20 cellular contexts compared by ENCODE assay signal in genomic region chr10:5041471-5042023, GRCh38. TPM values are rescaled to one million over a fixed set of nuclear protein-coding genes. Genes with fewer than 3 reads are reported as not detected.
DNase-seq lines count a peak whose midpoint lies in the region; ATAC-seq and TF ChIP-seq lines count a peak whose summit lies in the region.
"Had no signal": no experiment of that assay in that cellular context is flagged by ENCODE, and none has a peak within 500 bp of the region (broad histone marks: within the 10 kb centered on the region; RNA-seq: fewer than 3 reads in every experiment).

No MANE protein-coding gene starts in this region.

- no peaks in the 10 kb centered on the region for H3K4me1 Mint-ChIP-seq in activated naive CD8-positive, alpha-beta T cell (ENCODE audit: low read depth)
- no peaks in the 10 kb centered on the region for H3K4me1 Mint-ChIP-seq in activated naive CD8-positive, alpha-beta T cell treated with anti-CD3 and anti-CD28 coated beads for 36 hours
- no peaks in the 10 kb centered on the region for H3K4me1 Mint-ChIP-seq in T-helper 2 cell treated with Interferon-gamma antibody and Interleukin-4, amounts not matched to agents 5 μg/mL and 100 μg/mL, for 36 hours (ENCODE audit: low read depth)
- H3K4me1 Mint-ChIP-seq: H9 had no signal

- no peak overlapping the region for H2AFZ ChIP-seq in mesenchymal stem cell (ENCODE audit: low read depth, low read length)

- no peak for TF ChIP-seq POLR2A in uterus (IDR thresholded peaks at IDR 0.05)

- no peak overlapping the region for H3K18ac ChIP-seq in mesenchymal stem cell (ENCODE audit: low read depth in 1 of 2, low read length in 2 of 2)

- H3K36me3 Mint-ChIP-seq in activated naive CD8-positive, alpha-beta T cell = no peaks in the 10 kb centered on the region
- H3K36me3 Mint-ChIP-seq in activated naive CD8-positive, alpha-beta T cell treated with anti-CD3 and anti-CD28 coated beads for 36 hours = no peaks in the 10 kb centered on the region
- H3K36me3 Mint-ChIP-seq in T-helper 2 cell treated with Interferon-gamma antibody and Interleukin-4, amounts not matched to agents 5 μg/mL and 100 μg/mL, for 36 hours (ENCODE audit: low read depth) = no peaks in the 10 kb centered on the region
- H3K36me3 Mint-ChIP-seq: activated naive CD4-positive, alpha-beta T cell treated with anti-CD3 and anti-CD28 coated beads, Interleukin-2, amount 50 U/mL, for 72 hours; CD8-positive, alpha-beta memory T cell; immature natural killer cell had no signal

- H4K8ac ChIP-seq in mesenchymal stem cell (ENCODE audit: low read length) = no peak overlapping the region

- no peaks in the 10 kb centered on the region for H3K27me3 ChIP-seq in colonic mucosa
- no peaks in the 10 kb centered on the region for H3K27me3 ChIP-seq in mesenchymal stem cell (ENCODE audit: control insufficient read depth in 1 of 2, insufficient read depth in 1 of 2, low read length in 2 of 2)
- H3K27me3 ChIP-seq in uterus = no peaks in the 10 kb centered on the region
- H3K27me3 ChIP-seq: gastroesophageal sphincter had no signal

- no peak overlapping the region for H3K4ac ChIP-seq in mesenchymal stem cell (ENCODE audit: low read depth in 1 of 2, low read length in 2 of 2)

- H3K36me3 ChIP-seq in colonic mucosa (no peaks in the 10 kb centered on the region), mesenchymal stem cell (ENCODE audit: control insufficient read depth in 1 of 2, insufficient read depth in 2 of 2, low read depth in 1 of 2, low read length in 2 of 2) (no peaks in the 10 kb centered on the region), uterus (no peaks in the 10 kb centered on the region)
- H3K36me3 ChIP-seq: gastroesophageal sphincter had no signal

- TF ChIP-seq CTCF in colonic mucosa (IDR thresholded peaks at IDR 0.05) (no peak), uterus (IDR thresholded peaks at IDR 0.05) (no peak)

- intact Hi-C loops in colonic mucosa (cut with DNase I) (no loop called here), uterus (cut with DNase I; ENCODE audit: low total_unique reads) (no loop called here)

- no peaks in the 10 kb centered on the region for H3K79me1 ChIP-seq in mesenchymal stem cell (replicated peaks; ENCODE audit: low read length, poor library complexity, severe bottlenecking)

- no peak overlapping the region for H3K9ac ChIP-seq in colonic mucosa (ENCODE audit: low read depth in 2 of 2, low read length in 2 of 2)
- H3K9ac ChIP-seq in mesenchymal stem cell (ENCODE audit: low read length) = no peak overlapping the region

- ATAC-seq in GM18868 (IDR thresholded peaks at IDR 0.05; ENCODE audit: unreplicated experiment) (no peak), HG02642 (IDR thresholded peaks at IDR 0.05; ENCODE audit: poor library complexity, unreplicated experiment) (no peak)
- ATAC-seq: activated naive CD4-positive, alpha-beta T cell treated with anti-CD3 and anti-CD28 coated beads, Interleukin-2, amount 50 U/mL, for 72 hours; gastroesophageal sphincter had no signal

- H3K23ac ChIP-seq in mesenchymal stem cell (ENCODE audit: low read length in 2 of 2) = no peak overlapping the region

- no peaks in the 10 kb centered on the region for H3K9me3 ChIP-seq in colonic mucosa
- H3K9me3 ChIP-seq in mesenchymal stem cell (ENCODE audit: control insufficient read depth, low read length) = peaks cover 11% of the 10 kb centered on the region
- no peaks in the 10 kb centered on the region for H3K9me3 ChIP-seq in uterus
- H3K9me3 ChIP-seq: gastroesophageal sphincter had no signal

- H3K4me2 ChIP-seq in mesenchymal stem cell (ENCODE audit: low read length, poor library complexity, severe bottlenecking) = no peak overlapping the region

- 89% methylated on average over 9 of the region's 9 CpGs for WGBS in mesenchymal stem cell

- H2AK5ac ChIP-seq in mesenchymal stem cell (ENCODE audit: low read length, severe bottlenecking) = no peak overlapping the region

- H3K9me3 Mint-ChIP-seq in activated naive CD8-positive, alpha-beta T cell (ENCODE audit: low read depth) = no peaks in the 10 kb centered on the region
- no peaks in the 10 kb centered on the region for H3K9me3 Mint-ChIP-seq in activated naive CD8-positive, alpha-beta T cell treated with anti-CD3 and anti-CD28 coated beads for 36 hours
- H3K9me3 Mint-ChIP-seq in T-helper 2 cell treated with Interferon-gamma antibody and Interleukin-4, amounts not matched to agents 5 μg/mL and 100 μg/mL, for 36 hours = no peaks in the 10 kb centered on the region
- H3K9me3 Mint-ChIP-seq: activated CD4-positive, alpha-beta T cell treated with anti-CD3 and anti-CD28 coated beads, Interleukin-2, amount 10 ng/mL, durations not matched to agents 24 days and 14 days; activated naive CD4-positive, alpha-beta T cell treated with anti-CD3 and anti-CD28 coated beads, Interleukin-2, amount 50 U/mL, for 72 hours; immature natural killer cell had no signal

- no peak overlapping the region for H2BK15ac ChIP-seq in mesenchymal stem cell (ENCODE audit: low read depth, poor library complexity, severe bottlenecking)

- DNase-seq in activated naive CD8-positive, alpha-beta T cell treated with anti-CD3 and anti-CD28 coated beads for 36 hours = no peak
- DNase-seq in colonic mucosa = peak; percentile 11
- no peak for DNase-seq in mesenchymal stem cell
- DNase-seq in uterus = no peak
- DNase-seq in T-helper 2 cell treated with Interferon-gamma antibody and Interleukin-4, amounts not matched to agents 5 μg/mL and 100 μg/mL, for 36 hours (ENCODE audit: low spot score) = no peak
- DNase-seq: activated CD4-positive, alpha-beta T cell treated with anti-CD3 and anti-CD28 coated beads, Interleukin-2, amount 10 ng/mL, durations not matched to agents 24 days and 14 days; activated T-cell treated with anti-CD3 and anti-CD28 coated beads for 4 hours; CD8-positive, alpha-beta memory T cell; central memory CD4-positive, alpha-beta T cell; H9; immature natural killer cell; NCI-H510A treated with DMSO at 0.1 percent for 48 hours; RPMI8226; stimulated activated CD4-positive, alpha-beta T cell treated with anti-CD3 and anti-CD28 coated beads, Interleukin-15, amount 100 ng/mL, for 24 hours had no signal

- H2BK120ac ChIP-seq in mesenchymal stem cell (ENCODE audit: low read depth, low read length) = no peak overlapping the region

- peaks cover 3% of the 10 kb centered on the region for H3K27me3 Mint-ChIP-seq in activated naive CD8-positive, alpha-beta T cell
- no peaks in the 10 kb centered on the region for H3K27me3 Mint-ChIP-seq in activated naive CD8-positive, alpha-beta T cell treated with anti-CD3 and anti-CD28 coated beads for 36 hours
- no peaks in the 10 kb centered on the region for H3K27me3 Mint-ChIP-seq in T-helper 2 cell treated with Interferon-gamma antibody and Interleukin-4, amounts not matched to agents 5 μg/mL and 100 μg/mL, for 36 hours (ENCODE audit: low read depth)

- H3K4me1 ChIP-seq in colonic mucosa (no peaks in the 10 kb centered on the region), mesenchymal stem cell (ENCODE audit: control insufficient read depth, insufficient read depth, low read depth, low read length) (peaks cover 2% of the 10 kb centered on the region), uterus (no peaks in the 10 kb centered on the region)

- H3K4me3 Mint-ChIP-seq in activated naive CD8-positive, alpha-beta T cell = peak overlapping the region; percentile 7
- no peak overlapping the region for H3K4me3 Mint-ChIP-seq in activated naive CD8-positive, alpha-beta T cell treated with anti-CD3 and anti-CD28 coated beads for 36 hours
- no peak overlapping the region for H3K4me3 Mint-ChIP-seq in T-helper 2 cell treated with Interferon-gamma antibody and Interleukin-4, amounts not matched to agents 5 μg/mL and 100 μg/mL, for 36 hours
- H3K4me3 Mint-ChIP-seq: activated CD4-positive, alpha-beta T cell treated with anti-CD3 and anti-CD28 coated beads, Interleukin-2, amount 10 ng/mL, durations not matched to agents 24 days and 14 days; CD8-positive, alpha-beta memory T cell; H9 had no signal

- H2BK5ac ChIP-seq in mesenchymal stem cell (ENCODE audit: low read depth, low read length, poor library complexity, severe bottlenecking) = no peak overlapping the region

- H3K27ac ChIP-seq in colonic mucosa = no peak overlapping the region
- peak overlapping the region; percentile 70 for H3K27ac ChIP-seq in mesenchymal stem cell (ENCODE audit: low read length, poor library complexity, severe bottlenecking)
- peak overlapping the region; percentile 60 to 82 for H3K27ac ChIP-seq in uterus

- H2BK12ac ChIP-seq in mesenchymal stem cell (ENCODE audit: low read length in 2 of 2) = no peak overlapping the region

- no peak overlapping the region for H4K91ac ChIP-seq in mesenchymal stem cell (ENCODE audit: low read length)

- H3K14ac ChIP-seq in mesenchymal stem cell (ENCODE audit: low read length in 2 of 2) = no peak overlapping the region

- H3K4me3 ChIP-seq in colonic mucosa (no peak overlapping the region), mesenchymal stem cell (ENCODE audit: insufficient read depth in 1 of 2, low read depth in 1 of 2, low read length in 2 of 2) (no peak overlapping the region), uterus (no peak overlapping the region)

- H3K27ac Mint-ChIP-seq in activated naive CD8-positive, alpha-beta T cell = no peak overlapping the region
- H3K27ac Mint-ChIP-seq in activated naive CD8-positive, alpha-beta T cell treated with anti-CD3 and anti-CD28 coated beads for 36 hours = no peak overlapping the region
- H3K27ac Mint-ChIP-seq in T-helper 2 cell treated with Interferon-gamma antibody and Interleukin-4, amounts not matched to agents 5 μg/mL and 100 μg/mL, for 36 hours = no peak overlapping the region
- H3K27ac Mint-ChIP-seq: activated CD4-positive, alpha-beta T cell treated with anti-CD3 and anti-CD28 coated beads, Interleukin-2, amount 10 ng/mL, durations not matched to agents 24 days and 14 days; activated naive CD4-positive, alpha-beta T cell treated with anti-CD3 and anti-CD28 coated beads, Interleukin-2, amount 50 U/mL, for 72 hours; CD8-positive, alpha-beta memory T cell; H9 had no signal

RNA-seq across cellular contexts. Expression of gene AKR1C2, which starts 37.9 kb away (rescaled TPM):
- not detected for total RNA-seq in activated naive CD8-positive, alpha-beta T cell treated with anti-CD3 and anti-CD28 coated beads for 36 hours
- 10 to 100 TPM in 1 of 2 donors, 1 to 10 TPM in 1; 8.5 to 39.9 TPM for total RNA-seq in colonic mucosa
- polyA plus RNA-seq in mesenchymal stem cell (2013, experiment 1 of 2) = 7.9 TPM
- 7.5 TPM for polyA plus RNA-seq in mesenchymal stem cell (2013, experiment 2 of 2)
- 1 to 10 TPM; 1.0 to 5.4 (median 4.4) TPM for total RNA-seq in uterus
- total RNA-seq: activated CD4-positive, alpha-beta T cell treated with anti-CD3 and anti-CD28 coated beads, Interleukin-2, amount 10 ng/mL, durations not matched to agents 24 days and 14 days; activated naive CD4-positive, alpha-beta T cell treated with anti-CD3 and anti-CD28 coated beads, Interleukin-2, amount 50 U/mL, for 72 hours; CD8-positive, alpha-beta memory T cell; T-helper 2 cell treated with Interferon-gamma antibody and Interleukin-4, amounts not matched to agents 100 ng/mL and 5 ng/mL, for 36 hours had no signal
- polyA plus RNA-seq: CD8-positive, alpha-beta memory T cell; immature natural killer cell had no signal

RNA-seq across cellular contexts. Expression of gene AKR1C3, which starts 52.7 kb away (rescaled TPM):
- total RNA-seq in activated naive CD8-positive, alpha-beta T cell treated with anti-CD3 and anti-CD28 coated beads for 36 hours = under 1 TPM; 0.50 to 0.87 TPM
- 100 to 1,000 TPM in 1 of 2 donors, 10 to 100 TPM in 1; 75.6 to 257 TPM for total RNA-seq in colonic mucosa
- 3.9 TPM for polyA plus RNA-seq in mesenchymal stem cell (2013, experiment 1 of 2)
- 5.0 TPM for polyA plus RNA-seq in mesenchymal stem cell (2013, experiment 2 of 2)
- total RNA-seq in uterus = 10 to 100 TPM in 2 of 4 donors, 1 to 10 TPM in 2; 6.0 to 35.6 (median 16.7) TPM
- total RNA-seq: activated CD4-positive, alpha-beta T cell treated with anti-CD3 and anti-CD28 coated beads, Interleukin-2, amount 10 ng/mL, durations not matched to agents 24 days and 14 days had no signal
